In the genomic region with DNA sequence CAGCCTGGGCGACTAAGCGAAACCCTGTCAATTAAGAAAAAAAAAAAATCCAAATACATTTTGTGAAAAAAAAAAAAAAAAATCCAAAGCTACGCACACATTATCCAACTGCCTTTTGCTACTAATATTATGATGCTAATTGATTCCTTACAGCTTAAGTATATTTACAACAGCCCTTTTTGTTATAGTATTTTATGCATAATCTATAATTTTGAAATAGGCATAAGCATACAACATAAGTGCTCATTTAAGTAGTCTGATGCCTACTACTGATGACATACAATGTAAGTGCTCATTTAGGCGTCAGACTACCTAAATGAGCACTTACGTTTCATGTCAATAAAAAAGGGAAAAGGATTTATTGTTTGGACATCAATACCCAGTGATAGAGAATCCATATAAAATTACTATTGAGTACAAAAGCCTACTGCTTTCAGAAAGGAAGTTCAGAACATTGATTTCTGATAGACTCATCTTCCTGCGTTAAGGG, we compare ENCODE assay signal across 8 cellular contexts. TPM values are rescaled to one million over a fixed set of nuclear protein-coding genes. Genes with fewer than 3 reads are reported as not detected.
DNase-seq lines count a peak whose midpoint lies in the region; ATAC-seq and TF ChIP-seq lines count a peak whose summit lies in the region.

No MANE protein-coding gene starts in this region.

- TF ChIP-seq POLR2A in lower leg skin (IDR thresholded peaks at IDR 0.05): no peak

- peak overlapping the region; percentile 100 for H3K4me3 Mint-ChIP-seq in T-helper 2 cell treated with Interferon-gamma antibody and Interleukin-4, amounts not matched to agents 5 μg/mL and 100 μg/mL, for 36 hours

- peak overlapping the region; percentile 40 to 42 for H3K9ac ChIP-seq in liver (ENCODE audit: low read depth in 1 of 2, low read length in 2 of 2)
- peak overlapping the region in 4 of 5 donors; percentile 61 to 94 (median 78) for H3K9ac ChIP-seq in subcutaneous abdominal adipose tissue (ENCODE audit: low read length in 5 of 5)

- intact Hi-C loops in lower leg skin (cut with DNase I; ENCODE audit: low total_unique reads): no loop called here

- H3K4me3 ChIP-seq in liver (ENCODE audit: low read depth in 1 of 3, low read length in 3 of 3) (peak overlapping the region in 2 of 3 donors; percentile 36 to 93), subcutaneous abdominal adipose tissue (ENCODE audit: low read depth in 1 of 5, low read length in 5 of 5) (peak overlapping the region in 4 of 5 donors; percentile 86 to 94 (median 90)), lower leg skin (ENCODE audit: low read depth, poor library complexity, severe bottlenecking) (no peak overlapping the region)

- peaks cover 3 to 38% (median 16%) of the 10 kb centered on the region in 4 donors for H3K4me1 ChIP-seq in liver (ENCODE audit: control insufficient read depth in 4 of 4, insufficient read depth in 4 of 4, low read length in 3 of 4)
- H3K4me1 ChIP-seq in subcutaneous abdominal adipose tissue (ENCODE audit: control insufficient read depth in 5 of 5, insufficient read depth in 5 of 5, low read length in 5 of 5): peaks cover 5 to 63% (median 41%) of the 10 kb centered on the region in 5 donors

- TF ChIP-seq RAD21 in liver (IDR thresholded peaks at IDR 0.05): no peak

- H3K27me3 ChIP-seq in liver (ENCODE audit: control insufficient read depth in 4 of 4, insufficient read depth in 4 of 4, low read length in 3 of 4) (no peaks in the 10 kb centered on the region), subcutaneous abdominal adipose tissue (ENCODE audit: control insufficient read depth in 5 of 5, insufficient read depth in 4 of 5, low read length in 5 of 5) (no peaks in the 10 kb centered on the region)

- peak overlapping the region; percentile 85 for H3K27ac Mint-ChIP-seq in T-helper 2 cell treated with Interferon-gamma antibody and Interleukin-4, amounts not matched to agents 5 μg/mL and 100 μg/mL, for 36 hours
- H3K27ac Mint-ChIP-seq in activated naive CD4-positive, alpha-beta T cell treated with anti-CD3 and anti-CD28 coated beads, Interleukin-2, amount 50 U/mL, for 72 hours: peak overlapping the region; percentile 77 to 93

- H3K9me3 Mint-ChIP-seq in T-helper 2 cell treated with Interferon-gamma antibody and Interleukin-4, amounts not matched to agents 5 μg/mL and 100 μg/mL, for 36 hours: no peaks in the 10 kb centered on the region
- H3K9me3 Mint-ChIP-seq in activated naive CD4-positive, alpha-beta T cell treated with anti-CD3 and anti-CD28 coated beads, Interleukin-2, amount 50 U/mL, for 72 hours: no peaks in the 10 kb centered on the region

- 90% methylated on average over 6 of the region's 6 CpGs for WGBS in liver
- 80 to 82% methylated on average over 6 of the region's 6 CpGs for WGBS in lower leg skin, 2 donors

- H3K27me3 Mint-ChIP-seq in T-helper 2 cell treated with Interferon-gamma antibody and Interleukin-4, amounts not matched to agents 5 μg/mL and 100 μg/mL, for 36 hours (ENCODE audit: low read depth): no peaks in the 10 kb centered on the region

- peaks cover 47% of the 10 kb centered on the region for H3K4me1 Mint-ChIP-seq in T-helper 2 cell treated with Interferon-gamma antibody and Interleukin-4, amounts not matched to agents 5 μg/mL and 100 μg/mL, for 36 hours (ENCODE audit: low read depth)

- no peaks in the 10 kb centered on the region for H3K9me3 ChIP-seq in liver (ENCODE audit: control insufficient read depth in 4 of 4, low read length in 3 of 4)
- H3K9me3 ChIP-seq in subcutaneous abdominal adipose tissue (ENCODE audit: control insufficient read depth in 5 of 5, low read length in 5 of 5): no peaks in the 10 kb centered on the region

- TF ChIP-seq CTCF in liver (IDR thresholded peaks at IDR 0.05; ENCODE audit: low read depth, low read length, missing input control): no peak
- no peak for TF ChIP-seq CTCF in lower leg skin (IDR thresholded peaks at IDR 0.05)

- H3K27ac ChIP-seq in liver (ENCODE audit: low read depth in 1 of 2, low read length in 2 of 2) (peak overlapping the region; percentile 91 to 98), subcutaneous abdominal adipose tissue (ENCODE audit: low read depth, low read length) (peak overlapping the region; percentile 91)

- H3K36me3 Mint-ChIP-seq in T-helper 2 cell treated with Interferon-gamma antibody and Interleukin-4, amounts not matched to agents 5 μg/mL and 100 μg/mL, for 36 hours (ENCODE audit: low read depth): peaks cover 28% of the 10 kb centered on the region
- peaks cover 17 to 27% of the 10 kb centered on the region in 2 donors for H3K36me3 Mint-ChIP-seq in activated naive CD4-positive, alpha-beta T cell treated with anti-CD3 and anti-CD28 coated beads, Interleukin-2, amount 50 U/mL, for 72 hours

- DNase-seq in T-helper 2 cell treated with Interferon-gamma antibody and Interleukin-4, amounts not matched to agents 5 μg/mL and 100 μg/mL, for 36 hours (ENCODE audit: low spot score): no peak
- no peak for DNase-seq in T-helper 2 cell
- no peak for DNase-seq in activated naive CD4-positive, alpha-beta T cell treated with anti-CD3 and anti-CD28 coated beads, Interleukin-2, amount 50 U/mL, for 72 hours (ENCODE audit: low spot score in 2 of 2)
- no peak for DNase-seq in C1 segment of cervical spinal cord (lab: John Stamatoyannopoulos, UW)
- no peak for DNase-seq in lower leg skin (ENCODE audit: low spot score in 2 of 2)
- no peak for DNase-seq in amygdala (lab: John Stamatoyannopoulos, UW)

- ATAC-seq in activated naive CD4-positive, alpha-beta T cell treated with anti-CD3 and anti-CD28 coated beads, Interleukin-2, amount 50 U/mL, for 72 hours: no peak

- H3K36me3 ChIP-seq in liver (ENCODE audit: control insufficient read depth in 4 of 4, insufficient read depth in 3 of 4, low read depth in 1 of 4, low read length in 3 of 4) (no peaks in the 10 kb centered on the region), subcutaneous abdominal adipose tissue (ENCODE audit: control insufficient read depth in 5 of 5, insufficient read depth in 5 of 5, low read length in 5 of 5) (no peaks in the 10 kb centered on the region)

TF ChIP-seq in liver, 16 proteins besides CTCF, POLR2A, EP300 and RAD21:
- TF ChIP-seq, protein P1, sequence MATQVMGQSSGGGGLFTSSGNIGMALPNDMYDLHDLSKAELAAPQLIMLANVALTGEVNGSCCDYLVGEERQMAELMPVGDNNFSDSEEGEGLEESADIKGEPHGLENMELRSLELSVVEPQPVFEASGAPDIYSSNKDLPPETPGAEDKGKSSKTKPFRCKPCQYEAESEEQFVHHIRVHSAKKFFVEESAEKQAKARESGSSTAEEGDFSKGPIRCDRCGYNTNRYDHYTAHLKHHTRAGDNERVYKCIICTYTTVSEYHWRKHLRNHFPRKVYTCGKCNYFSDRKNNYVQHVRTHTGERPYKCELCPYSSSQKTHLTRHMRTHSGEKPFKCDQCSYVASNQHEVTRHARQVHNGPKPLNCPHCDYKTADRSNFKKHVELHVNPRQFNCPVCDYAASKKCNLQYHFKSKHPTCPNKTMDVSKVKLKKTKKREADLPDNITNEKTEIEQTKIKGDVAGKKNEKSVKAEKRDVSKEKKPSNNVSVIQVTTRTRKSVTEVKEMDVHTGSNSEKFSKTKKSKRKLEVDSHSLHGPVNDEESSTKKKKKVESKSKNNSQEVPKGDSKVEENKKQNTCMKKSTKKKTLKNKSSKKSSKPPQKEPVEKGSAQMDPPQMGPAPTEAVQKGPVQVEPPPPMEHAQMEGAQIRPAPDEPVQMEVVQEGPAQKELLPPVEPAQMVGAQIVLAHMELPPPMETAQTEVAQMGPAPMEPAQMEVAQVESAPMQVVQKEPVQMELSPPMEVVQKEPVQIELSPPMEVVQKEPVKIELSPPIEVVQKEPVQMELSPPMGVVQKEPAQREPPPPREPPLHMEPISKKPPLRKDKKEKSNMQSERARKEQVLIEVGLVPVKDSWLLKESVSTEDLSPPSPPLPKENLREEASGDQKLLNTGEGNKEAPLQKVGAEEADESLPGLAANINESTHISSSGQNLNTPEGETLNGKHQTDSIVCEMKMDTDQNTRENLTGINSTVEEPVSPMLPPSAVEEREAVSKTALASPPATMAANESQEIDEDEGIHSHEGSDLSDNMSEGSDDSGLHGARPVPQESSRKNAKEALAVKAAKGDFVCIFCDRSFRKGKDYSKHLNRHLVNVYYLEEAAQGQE (IDR thresholded peaks at IDR 0.05): no peak
- TF ChIP-seq TAF1 (conservative IDR thresholded peaks at IDR 0.05): no peak
- TF ChIP-seq, protein P2, sequence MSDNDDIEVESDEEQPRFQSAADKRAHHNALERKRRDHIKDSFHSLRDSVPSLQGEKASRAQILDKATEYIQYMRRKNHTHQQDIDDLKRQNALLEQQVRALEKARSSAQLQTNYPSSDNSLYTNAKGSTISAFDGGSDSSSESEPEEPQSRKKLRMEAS (IDR thresholded peaks at IDR 0.05): peak; percentile 0

RNA-seq across cellular contexts. Expression of a gene that starts 0.8 kb away (rescaled TPM):
- total RNA-seq in activated naive CD4-positive, alpha-beta T cell treated with anti-CD3 and anti-CD28 coated beads, Interleukin-2, amount 50 U/mL, for 72 hours: 10 to 100 TPM; 46.8 to 54.1 TPM
- total RNA-seq in liver: 10 to 100 TPM; 32.4 to 54.7 TPM
- 10 to 100 TPM; 14.1 to 25.8 TPM for polyA plus RNA-seq in liver
- total RNA-seq in lower leg skin: 100 to 1,000 TPM in 1 of 4 donors, 10 to 100 TPM in 3; 59.8 to 120 (median 77.7) TPM

RNA-seq across cellular contexts. Expression of a gene that starts 56.6 kb away (rescaled TPM):
- 10 to 100 TPM; 46.1 to 56.4 TPM for total RNA-seq in activated naive CD4-positive, alpha-beta T cell treated with anti-CD3 and anti-CD28 coated beads, Interleukin-2, amount 50 U/mL, for 72 hours
- 10 to 100 TPM; 12.7 to 14.3 TPM for total RNA-seq in liver
- polyA plus RNA-seq in liver: 10 to 100 TPM in 1 of 2 donors, 1 to 10 TPM in 1; 9.8 to 14.3 TPM
- 10 to 100 TPM; 26.1 to 32.1 (median 28.7) TPM for total RNA-seq in lower leg skin
